13 cellular contexts compared by ENCODE assay signal in genomic region chrX:136126892-136127406, GRCh38. TPM values are rescaled to one million over a fixed set of nuclear protein-coding genes. Genes with fewer than 3 reads are reported as not detected.
A peak's percentile ranks its signal among the peaks of the same experiment; 100 is the strongest.
DNase-seq lines count a peak whose midpoint lies in the region; ATAC-seq and TF ChIP-seq lines count a peak whose summit lies in the region.
"Had no signal": no experiment of that assay in that cellular context is flagged by ENCODE, and none has a peak within 500 bp of the region (broad histone marks: within the 10 kb centered on the region; RNA-seq: fewer than 3 reads in every experiment).

No MANE protein-coding gene starts in this region.

- no peak overlapping the region for H3K27ac ChIP-seq in fibroblast of lung (ENCODE audit: insufficient read depth, low read length)
- H3K27ac ChIP-seq in CD4-positive, alpha-beta T cell (ENCODE audit: low read depth, low read length) = no peak overlapping the region

- no peaks in the 10 kb centered on the region for H3K79me2 ChIP-seq in fibroblast of lung (ENCODE audit: control insufficient read depth, insufficient read depth, low read length)

- intact Hi-C loops in Right ventricle myocardium superior (cut with DNase I) = no loop called here
- intact Hi-C loops in cardiac septum (cut with DNase I) = no loop called here
- intact Hi-C loops in CD4-positive, alpha-beta T cell (cut with DNase I, micrococcal nuclease) = no loop called here

- no peaks in the 10 kb centered on the region for H3K27me3 ChIP-seq in fibroblast of lung (ENCODE audit: control insufficient read depth, insufficient read depth, low read length)
- H3K27me3 ChIP-seq in CD4-positive, alpha-beta T cell (ENCODE audit: control insufficient read depth, insufficient read depth, low read length) = no peaks in the 10 kb centered on the region

- no peaks in the 10 kb centered on the region for H3K9me3 ChIP-seq in fibroblast of lung (ENCODE audit: control insufficient read depth, insufficient read depth, low read depth, low read length)
- H3K9me3 ChIP-seq in CD4-positive, alpha-beta T cell (ENCODE audit: control insufficient read depth, low read length) = no peaks in the 10 kb centered on the region
- H3K9me3 ChIP-seq: Caco-2 had no signal

- H3K36me3 ChIP-seq in fibroblast of lung (ENCODE audit: control insufficient read depth, insufficient read depth, low read length) = no peaks in the 10 kb centered on the region

- peak; percentile 74 for ATAC-seq in Right ventricle myocardium superior (ENCODE audit: poor library complexity)
- ATAC-seq in CD4-positive, alpha-beta T cell (ENCODE audit: poor library complexity) = no peak
- ATAC-seq: Panc1 had no signal

- CTCF ChIA-PET in CD4-positive, alpha-beta T cell (lab: Charles Lee) = no interaction called here

- POLR2A ChIA-PET in CD4-positive, alpha-beta T cell (lab: Charles Lee) = no interaction called here

- no peaks in the 10 kb centered on the region for H3K27me3 Mint-ChIP-seq in CD4-positive, alpha-beta T cell

- DNase-seq in Right ventricle myocardium superior (no peak), cardiac septum (ENCODE audit: low spot score) (no peak), fibroblast of lung (ENCODE audit: low read depth in 2 of 2) (peak; percentile 26 to 64), non-pigmented ciliary epithelial cell (ENCODE audit: low read depth) (peak; percentile 3), GM03348 (ENCODE audit: low spot score) (no peak), middle frontal gyrus (ENCODE audit: extremely low spot score, low spot score) (no peak), GM10266 (ENCODE audit: extremely low spot score) (no peak)
- DNase-seq in CD4-positive, alpha-beta T cell = no peak
- DNase-seq: activated CD4-positive, CD25-positive, alpha-beta regulatory T cell treated with anti-CD3 and anti-CD28 coated beads, Interleukin-2, amount 50 U/mL, for 72 hours; activated naive CD8-positive, alpha-beta T cell treated with anti-CD3 and anti-CD28 coated beads, Interleukin-2, amount 10 ng/mL, durations not matched to agents 7 days and 5 days; Caco-2; NCI-H510A had no signal

- H4K20me1 ChIP-seq in fibroblast of lung (ENCODE audit: control insufficient read depth, extremely low read depth, insufficient read depth, low read length) = no peaks in the 10 kb centered on the region

- no peak overlapping the region for H2AFZ ChIP-seq in fibroblast of lung (ENCODE audit: low read length)

- no peak overlapping the region for H3K4me3 Mint-ChIP-seq in CD4-positive, alpha-beta T cell
- H3K4me3 Mint-ChIP-seq: activated naive CD8-positive, alpha-beta T cell treated with anti-CD3 and anti-CD28 coated beads, Interleukin-2, amount 10 ng/mL, durations not matched to agents 7 days and 5 days had no signal

- no peak overlapping the region for H3K4me3 ChIP-seq in fibroblast of lung (replicated peaks in 1 of 4; ENCODE audit: control extremely low read depth in 1 of 4, insufficient read depth in 1 of 4, low read depth in 3 of 4, low read length in 4 of 4)

- H3K27ac Mint-ChIP-seq in CD4-positive, alpha-beta T cell = no peak overlapping the region
- H3K27ac Mint-ChIP-seq: activated naive CD8-positive, alpha-beta T cell treated with anti-CD3 and anti-CD28 coated beads, Interleukin-2, amount 10 ng/mL, durations not matched to agents 7 days and 5 days had no signal

- no peaks in the 10 kb centered on the region for H3K36me3 Mint-ChIP-seq in CD4-positive, alpha-beta T cell (ENCODE audit: low read depth)

- no peaks in the 10 kb centered on the region for H3K4me1 Mint-ChIP-seq in CD4-positive, alpha-beta T cell (ENCODE audit: low read depth)

- no peak overlapping the region for H3K9ac ChIP-seq in fibroblast of lung (ENCODE audit: insufficient read depth, low read length)

- TF ChIP-seq CTCF in fibroblast of lung (conservative IDR thresholded peaks at IDR 0.05 in 1 of 2, IDR thresholded peaks at IDR 0.05 in 1 of 2; ENCODE audit: low read depth in 1 of 2, low read length in 2 of 2) = no peak
- TF ChIP-seq CTCF in GM10266 (IDR thresholded peaks at IDR 0.05; ENCODE audit: control insufficient read depth, insufficient read depth, low read depth, missing control alignments) = no peak
- TF ChIP-seq CTCF in CD4-positive, alpha-beta T cell (IDR thresholded peaks at IDR 0.05) = no peak

- H3K4me1 ChIP-seq in fibroblast of lung (ENCODE audit: control insufficient read depth, extremely low read depth, insufficient read depth, low read length) = no peaks in the 10 kb centered on the region
- H3K4me1 ChIP-seq: Caco-2 had no signal

- no peak overlapping the region for H3K4me2 ChIP-seq in fibroblast of lung (ENCODE audit: extremely low read depth, insufficient read depth, low read length)

- H3K9me3 Mint-ChIP-seq in CD4-positive, alpha-beta T cell = no peaks in the 10 kb centered on the region

RNA-seq across cellular contexts. Expression of gene FHL1, which starts 20.4 kb away (rescaled TPM):
- total RNA-seq in Right ventricle myocardium superior (808 TPM), cardiac septum (3,112 TPM), fibroblast of lung (127 and 180 TPM in 2 replicates)
- 311 and 627 TPM in 2 replicates for polyA plus RNA-seq in fibroblast of lung
- polyA plus RNA-seq in fibroblast of lung (2012) = 171 and 314 TPM in 2 replicates
- 227 and 451 TPM in 2 replicates for polyA minus RNA-seq in fibroblast of lung (ENCODE audit: low replicate concordance)
- total RNA-seq in CD4-positive, alpha-beta T cell = 10 to 100 TPM; 27.2 to 28.4 TPM

Comparison
In these comparisons a context has a peak if more than half of its experiments do, and no peak if none do; other contexts are left out.
1. DNase-seq: peak in fibroblast of lung (2 of 2) and non-pigmented ciliary epithelial cell (single experiment); none in Right ventricle myocardium superior (single experiment), cardiac septum (single experiment), GM03348 (single experiment), middle frontal gyrus (single experiment), GM10266 (single experiment) and CD4-positive, alpha-beta T cell (0 of 10).